9 cellular contexts compared by ENCODE assay signal in the genomic region with DNA sequence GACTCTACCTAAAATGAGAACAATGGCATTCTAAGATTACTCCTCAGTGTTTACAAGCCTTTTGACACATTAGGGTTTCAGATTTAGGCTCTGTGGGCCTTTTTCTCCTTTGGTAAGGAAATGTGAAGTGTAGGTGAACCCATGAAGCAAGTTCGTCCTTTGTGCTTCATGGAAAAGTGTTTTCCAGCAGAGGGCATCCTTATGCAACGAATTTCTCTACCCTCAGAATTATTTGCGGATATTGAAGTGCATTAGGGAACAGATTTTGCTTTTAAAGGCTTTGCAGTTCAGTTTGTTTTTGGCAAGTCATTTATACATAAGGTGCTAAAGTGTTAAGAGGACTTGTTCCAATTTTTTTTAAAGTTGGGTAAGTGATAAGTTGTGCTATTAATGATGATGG. TPM values are rescaled to one million over a fixed set of nuclear protein-coding genes. Genes with fewer than 3 reads are reported as not detected.
DNase-seq lines count a peak whose midpoint lies in the region; ATAC-seq, FAIRE-seq and TF ChIP-seq lines count a peak whose summit lies in the region.
"Had no signal": no experiment of that assay in that cellular context is flagged by ENCODE, and none has a peak within 500 bp of the region (broad histone marks: within the 10 kb centered on the region; RNA-seq: fewer than 3 reads in every experiment).

No MANE protein-coding gene starts in this region.

- no peaks in the 10 kb centered on the region for H3K4me1 ChIP-seq in Panc1 (ENCODE audit: control insufficient read depth, insufficient read depth, low read length)

- H3K4me3 Mint-ChIP-seq in activated CD8-positive, alpha-beta T cell treated with anti-CD3 and anti-CD28 coated beads, Interleukin-2, amount 10 ng/mL, durations not matched to agents 7 days and 5 days = no peak overlapping the region
- H3K4me3 Mint-ChIP-seq: dendritic cell treated with granulocyte-macrophage colony-stimulating factor and Interleukin-4, amounts not matched to agents 40 ng/mL and 50 ng/mL, for 4 days had no signal

- no peaks in the 10 kb centered on the region for H3K36me3 Mint-ChIP-seq in activated CD8-positive, alpha-beta T cell treated with anti-CD3 and anti-CD28 coated beads, Interleukin-2, amount 10 ng/mL, durations not matched to agents 7 days and 5 days (ENCODE audit: low read depth)

- DNase-seq in AG09309 (ENCODE audit: low read depth) (no peak), HS-5 (ENCODE audit: low read depth) (peak; percentile 3), Panc1 (ENCODE audit: low read depth, low spot score) (peak; percentile 17), foreskin melanocyte (peak; percentile 9), frontal cortex (ENCODE audit: low spot score in 2 of 2) (no peak), putamen (ENCODE audit: low spot score) (no peak)
- DNase-seq in activated CD8-positive, alpha-beta T cell treated with anti-CD3 and anti-CD28 coated beads, Interleukin-2, amount 10 ng/mL, durations not matched to agents 7 days and 5 days = no peak
- DNase-seq in central memory CD4-positive, alpha-beta T cell = no peak

- H3K27ac ChIP-seq in Panc1 (ENCODE audit: low read length) = no peak overlapping the region

- H3K4me3 ChIP-seq in AG09309 (ENCODE audit: control insufficient read depth, low read depth, low read length) (no peak overlapping the region), Panc1 (ENCODE audit: low read depth in 2 of 2, low read length in 2 of 2) (no peak overlapping the region)

- H3K27ac Mint-ChIP-seq in activated CD8-positive, alpha-beta T cell treated with anti-CD3 and anti-CD28 coated beads, Interleukin-2, amount 10 ng/mL, durations not matched to agents 7 days and 5 days = no peak overlapping the region
- H3K27ac Mint-ChIP-seq: dendritic cell treated with granulocyte-macrophage colony-stimulating factor and Interleukin-4, amounts not matched to agents 40 ng/mL and 50 ng/mL, for 4 days had no signal

- H3K9me3 ChIP-seq in Panc1 (ENCODE audit: control insufficient read depth, insufficient read depth, low read depth, low read length) = no peaks in the 10 kb centered on the region

- no peak for FAIRE-seq in frontal cortex (lab: Jason Lieb, UNC)

- H3K27me3 Mint-ChIP-seq in activated CD8-positive, alpha-beta T cell treated with anti-CD3 and anti-CD28 coated beads, Interleukin-2, amount 10 ng/mL, durations not matched to agents 7 days and 5 days (ENCODE audit: low read depth) = peaks cover 4% of the 10 kb centered on the region

- no peaks in the 10 kb centered on the region; the same call in 1 of the 2 replicates for H3K27me3 ChIP-seq in Panc1 (ENCODE audit: control insufficient read depth, insufficient read depth, low read length)

- ATAC-seq in Panc1 = no peak
- no peak for ATAC-seq in activated CD8-positive, alpha-beta T cell treated with anti-CD3 and anti-CD28 coated beads, Interleukin-2, amount 10 ng/mL, durations not matched to agents 7 days and 5 days

- intact Hi-C loops in Panc1 (cut with micrococcal nuclease; ENCODE audit: unreplicated experiment) = loop anchor here (10.0 kb wide), 1 partner anchor 586 kb away; the partner anchor contains the start of gene BMP2

- CTCF ChIA-PET in Panc1 (lab: Charles Lee) = interaction anchor here (0.6 kb wide), 1 partner anchor 588 kb away, joined by 16 read pairs; no protein-coding TSS in a partner anchor
- CTCF ChIA-PET in activated CD8-positive, alpha-beta T cell treated with anti-CD3 and anti-CD28 coated beads, Interleukin-2, amount 10 ng/mL, durations not matched to agents 7 days and 5 days (lab: Charles Lee) = no interaction called here

- no peaks in the 10 kb centered on the region for H3K36me3 ChIP-seq in Panc1 (ENCODE audit: control insufficient read depth, insufficient read depth, low read length)

- TF ChIP-seq CTCF in AG09309 (IDR thresholded peaks at IDR 0.05; ENCODE audit: control insufficient read depth, insufficient read depth, low read depth, low read length, missing control alignments) (peak; percentile 42), Panc1 (IDR thresholded peaks at IDR 0.05) (peak; percentile 45; the same call in 1 of the 2 replicates)

- in situ Hi-C loops in Panc1 (cut with HindIII; ENCODE audit: low pct_unique_long_range_greater_than_20kb, low sequenced_read_pairs) = no loop called here

- POLR2A ChIA-PET in Panc1 (lab: Charles Lee) = no interaction called here
- POLR2A ChIA-PET in activated CD8-positive, alpha-beta T cell treated with anti-CD3 and anti-CD28 coated beads, Interleukin-2, amount 10 ng/mL, durations not matched to agents 7 days and 5 days (lab: Charles Lee) = no interaction called here

- no peaks in the 10 kb centered on the region for H3K4me1 Mint-ChIP-seq in activated CD8-positive, alpha-beta T cell treated with anti-CD3 and anti-CD28 coated beads, Interleukin-2, amount 10 ng/mL, durations not matched to agents 7 days and 5 days (ENCODE audit: low read depth)

- BruUV-seq in Panc1 (replicated peaks; lab: Mats Ljungman, UMichigan) = no TSS peak

- H3K9me3 Mint-ChIP-seq in activated CD8-positive, alpha-beta T cell treated with anti-CD3 and anti-CD28 coated beads, Interleukin-2, amount 10 ng/mL, durations not matched to agents 7 days and 5 days (ENCODE audit: insufficient read depth) = no peaks in the 10 kb centered on the region
- H3K9me3 Mint-ChIP-seq: dendritic cell treated with granulocyte-macrophage colony-stimulating factor and Interleukin-4, amounts not matched to agents 40 ng/mL and 50 ng/mL, for 4 days had no signal

RNA-seq across cellular contexts. Expression of gene FERMT1, which starts 55.7 kb away (rescaled TPM):
- total RNA-seq in Panc1 (2021; ENCODE audit: unreplicated experiment) (0.95 TPM), frontal cortex (1.2 TPM)
- polyA plus RNA-seq in Panc1 (2012; ENCODE audit: insufficient read length) = 0.24 TPM
- not detected for total RNA-seq in activated CD8-positive, alpha-beta T cell treated with anti-CD3 and anti-CD28 coated beads, Interleukin-2, amount 10 ng/mL, durations not matched to agents 7 days and 5 days

Comparison
In these comparisons a context has a peak if more than half of its experiments do, and no peak if none do; other contexts are left out.
1. DNase-seq: peak in HS-5 (single experiment), Panc1 (single experiment) and foreskin melanocyte (single experiment); none in AG09309 (single experiment), frontal cortex (0 of 2), putamen (single experiment), activated CD8-positive, alpha-beta T cell treated with anti-CD3 and anti-CD28 coated beads, Interleukin-2, amount 10 ng/mL, durations not matched to agents 7 days and 5 days (single experiment) and central memory CD4-positive, alpha-beta T cell (single experiment).